Comparison of ENCODE assay signal across 1 cellular context in the genomic region with DNA sequence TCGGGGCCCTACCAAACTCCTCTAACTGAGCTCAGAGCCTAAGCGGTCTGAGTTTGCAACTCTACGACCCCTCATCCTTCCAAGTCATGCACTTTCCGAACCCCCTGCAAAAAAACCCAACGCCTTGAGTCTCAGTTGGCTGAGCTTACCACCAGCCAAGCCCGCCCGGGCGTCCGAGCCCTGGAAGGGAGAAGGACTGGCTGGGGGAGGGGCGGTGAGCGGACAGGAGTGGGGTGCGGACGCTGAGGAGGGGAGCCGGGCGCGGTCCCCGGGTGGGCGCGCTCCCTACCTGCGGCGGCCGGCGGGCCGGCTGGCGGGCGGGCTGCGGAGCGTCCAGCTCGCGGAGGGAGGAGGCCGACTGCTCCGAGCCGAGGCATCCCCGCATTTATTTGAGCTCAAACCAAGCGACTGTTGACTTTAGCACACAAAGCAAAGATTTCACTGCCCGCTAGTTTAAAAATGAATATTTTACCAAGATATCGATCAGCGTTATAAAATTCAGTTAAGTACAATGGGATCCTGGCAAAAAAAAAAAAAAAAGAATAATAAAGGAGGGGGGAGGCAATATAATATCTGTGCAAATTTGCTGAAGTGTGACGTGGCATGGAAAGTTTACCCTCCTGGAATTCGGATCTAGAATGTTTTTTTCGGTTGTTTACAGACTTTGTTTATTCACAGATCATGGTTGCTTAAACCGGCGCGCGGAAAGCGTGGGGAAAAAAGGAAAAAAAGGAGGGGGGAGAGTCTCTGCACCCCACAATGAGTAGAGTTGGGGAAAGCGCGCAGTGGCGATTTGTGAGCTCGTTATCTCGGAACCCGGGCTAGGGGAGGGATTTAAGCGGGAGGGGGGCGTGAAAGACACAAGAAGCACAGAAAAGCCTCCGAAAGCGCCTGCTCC.
A peak's percentile ranks its signal among the peaks of the same experiment; 100 is the strongest.
TF ChIP-seq lines count a peak whose summit lies in the region.

No MANE protein-coding gene starts in this region.

TF ChIP-seq in HepG2, 621 proteins besides CTCF, POLR2A, EP300 and RAD21 (continued from another document and continues in another):
- TF ChIP-seq ZSCAN25 (CRISPR knock-in tag; IDR thresholded peaks at IDR 0.05), result no peak
- TF ChIP-seq SETDB1 (CRISPR knock-in tag; IDR thresholded peaks at IDR 0.05; ENCODE audit: borderline replicate concordance), result no peak
- TF ChIP-seq PITX1 (CRISPR knock-in tag; IDR thresholded peaks at IDR 0.05), result no peak
- TF ChIP-seq ETV5 (CRISPR knock-in tag; IDR thresholded peaks at IDR 0.05; ENCODE audit: borderline replicate concordance), result no peak; the same call in 1 of the 2 replicates
- peak; percentile 30; the same call in 1 of the 2 replicates for TF ChIP-seq ZNF703 (CRISPR knock-in tag; IDR thresholded peaks at IDR 0.05; ENCODE audit: borderline replicate concordance)
- TF ChIP-seq PAX8 (CRISPR knock-in tag; IDR thresholded peaks at IDR 0.05; ENCODE audit: borderline replicate concordance), result no peak; the same call in 1 of the 2 replicates
- TF ChIP-seq ZFYVE20 (CRISPR knock-in tag; IDR thresholded peaks at IDR 0.05; ENCODE audit: borderline replicate concordance, low read depth), result no peak
- TF ChIP-seq AKAP8 (CRISPR knock-in tag; IDR thresholded peaks at IDR 0.05), result no peak
- no peak for TF ChIP-seq SPEN (CRISPR knock-in tag; IDR thresholded peaks at IDR 0.05; ENCODE audit: low read depth)
- TF ChIP-seq, protein P1, sequence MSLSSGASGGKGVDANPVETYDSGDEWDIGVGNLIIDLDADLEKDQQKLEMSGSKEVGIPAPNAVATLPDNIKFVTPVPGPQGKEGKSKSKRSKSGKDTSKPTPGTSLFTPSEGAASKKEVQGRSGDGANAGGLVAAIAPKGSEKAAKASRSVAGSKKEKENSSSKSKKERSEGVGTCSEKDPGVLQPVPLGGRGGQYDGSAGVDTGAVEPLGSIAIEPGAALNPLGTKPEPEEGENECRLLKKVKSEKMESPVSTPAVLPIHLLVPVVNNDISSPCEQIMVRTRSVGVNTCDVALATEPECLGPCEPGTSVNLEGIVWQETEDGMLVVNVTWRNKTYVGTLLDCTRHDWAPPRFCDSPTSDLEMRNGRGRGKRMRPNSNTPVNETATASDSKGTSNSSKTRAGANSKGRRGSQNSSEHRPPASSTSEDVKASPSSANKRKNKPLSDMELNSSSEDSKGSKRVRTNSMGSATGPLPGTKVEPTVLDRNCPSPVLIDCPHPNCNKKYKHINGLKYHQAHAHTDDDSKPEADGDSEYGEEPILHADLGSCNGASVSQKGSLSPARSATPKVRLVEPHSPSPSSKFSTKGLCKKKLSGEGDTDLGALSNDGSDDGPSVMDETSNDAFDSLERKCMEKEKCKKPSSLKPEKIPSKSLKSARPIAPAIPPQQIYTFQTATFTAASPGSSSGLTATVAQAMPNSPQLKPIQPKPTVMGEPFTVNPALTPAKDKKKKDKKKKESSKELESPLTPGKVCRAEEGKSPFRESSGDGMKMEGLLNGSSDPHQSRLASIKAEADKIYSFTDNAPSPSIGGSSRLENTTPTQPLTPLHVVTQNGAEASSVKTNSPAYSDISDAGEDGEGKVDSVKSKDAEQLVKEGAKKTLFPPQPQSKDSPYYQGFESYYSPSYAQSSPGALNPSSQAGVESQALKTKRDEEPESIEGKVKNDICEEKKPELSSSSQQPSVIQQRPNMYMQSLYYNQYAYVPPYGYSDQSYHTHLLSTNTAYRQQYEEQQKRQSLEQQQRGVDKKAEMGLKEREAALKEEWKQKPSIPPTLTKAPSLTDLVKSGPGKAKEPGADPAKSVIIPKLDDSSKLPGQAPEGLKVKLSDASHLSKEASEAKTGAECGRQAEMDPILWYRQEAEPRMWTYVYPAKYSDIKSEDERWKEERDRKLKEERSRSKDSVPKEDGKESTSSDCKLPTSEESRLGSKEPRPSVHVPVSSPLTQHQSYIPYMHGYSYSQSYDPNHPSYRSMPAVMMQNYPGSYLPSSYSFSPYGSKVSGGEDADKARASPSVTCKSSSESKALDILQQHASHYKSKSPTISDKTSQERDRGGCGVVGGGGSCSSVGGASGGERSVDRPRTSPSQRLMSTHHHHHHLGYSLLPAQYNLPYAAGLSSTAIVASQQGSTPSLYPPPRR (CRISPR knock-in tag; IDR thresholded peaks at IDR 0.05; ENCODE audit: borderline replicate concordance), result peak; percentile 65; the same call in 1 of the 2 replicates
- no peak for TF ChIP-seq ZNF468 (CRISPR knock-in tag; IDR thresholded peaks at IDR 0.05)
- TF ChIP-seq MEIS1 (CRISPR knock-in tag; IDR thresholded peaks at IDR 0.05; ENCODE audit: borderline replicate concordance), result no peak
- no peak for TF ChIP-seq RFX3 (CRISPR knock-in tag; IDR thresholded peaks at IDR 0.05)
- no peak for TF ChIP-seq IKZF1 (IDR thresholded peaks at IDR 0.05)
- no peak for TF ChIP-seq PHB2 (IDR thresholded peaks at IDR 0.05; ENCODE audit: partially characterized antibody)
- no peak for TF ChIP-seq ZBTB38 (CRISPR knock-in tag; IDR thresholded peaks at IDR 0.05)
- TF ChIP-seq, protein P2, sequence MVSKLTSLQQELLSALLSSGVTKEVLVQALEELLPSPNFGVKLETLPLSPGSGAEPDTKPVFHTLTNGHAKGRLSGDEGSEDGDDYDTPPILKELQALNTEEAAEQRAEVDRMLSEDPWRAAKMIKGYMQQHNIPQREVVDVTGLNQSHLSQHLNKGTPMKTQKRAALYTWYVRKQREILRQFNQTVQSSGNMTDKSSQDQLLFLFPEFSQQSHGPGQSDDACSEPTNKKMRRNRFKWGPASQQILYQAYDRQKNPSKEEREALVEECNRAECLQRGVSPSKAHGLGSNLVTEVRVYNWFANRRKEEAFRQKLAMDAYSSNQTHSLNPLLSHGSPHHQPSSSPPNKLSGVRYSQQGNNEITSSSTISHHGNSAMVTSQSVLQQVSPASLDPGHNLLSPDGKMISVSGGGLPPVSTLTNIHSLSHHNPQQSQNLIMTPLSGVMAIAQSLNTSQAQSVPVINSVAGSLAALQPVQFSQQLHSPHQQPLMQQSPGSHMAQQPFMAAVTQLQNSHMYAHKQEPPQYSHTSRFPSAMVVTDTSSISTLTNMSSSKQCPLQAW (CRISPR knock-in tag; IDR thresholded peaks at IDR 0.05), result no peak; the same call in none of the 2 replicates
- no peak for TF ChIP-seq REPIN1 (CRISPR knock-in tag; IDR thresholded peaks at IDR 0.05; ENCODE audit: borderline replicate concordance, low read depth)
- no peak for TF ChIP-seq HNRNPUL1 (IDR thresholded peaks at IDR 0.05; ENCODE audit: low read depth, low read length)
- TF ChIP-seq ARID2 (CRISPR knock-in tag; IDR thresholded peaks at IDR 0.05; ENCODE audit: borderline replicate concordance), result no peak
- TF ChIP-seq KDM4B (CRISPR knock-in tag; IDR thresholded peaks at IDR 0.05), result no peak
- no peak for TF ChIP-seq ZNF557 (CRISPR knock-in tag; IDR thresholded peaks at IDR 0.05)
- TF ChIP-seq PHF5A (CRISPR knock-in tag; IDR thresholded peaks at IDR 0.05; ENCODE audit: low read depth, unreplicated experiment), result no peak
- no peak for TF ChIP-seq ZNF337 (CRISPR knock-in tag; IDR thresholded peaks at IDR 0.05; ENCODE audit: borderline replicate concordance, low read depth)
- no peak for TF ChIP-seq ZNF883 (CRISPR knock-in tag; IDR thresholded peaks at IDR 0.05; ENCODE audit: not compliant biosample characterization)
- peak; percentile 65; the same call in 1 of the 2 replicates for TF ChIP-seq KLF6 (CRISPR knock-in tag; IDR thresholded peaks at IDR 0.05)
- no peak for TF ChIP-seq ZHX2 (IDR thresholded peaks at IDR 0.05; ENCODE audit: low read depth)
- TF ChIP-seq ZHX2 (CRISPR knock-in tag; IDR thresholded peaks at IDR 0.05; ENCODE audit: borderline replicate concordance), result peak; percentile 90
- TF ChIP-seq ZNF800 (CRISPR knock-in tag; IDR thresholded peaks at IDR 0.05), result peak; percentile 54; the same call in 1 of the 2 replicates
- TF ChIP-seq ZNF225 (CRISPR knock-in tag; IDR thresholded peaks at IDR 0.05), result no peak
- no peak for TF ChIP-seq ZNF333 (CRISPR knock-in tag; IDR thresholded peaks at IDR 0.05; ENCODE audit: borderline replicate concordance)
- TF ChIP-seq KLF13 (CRISPR knock-in tag; IDR thresholded peaks at IDR 0.05), result 0 out of 2 replicates have a peak, but pooled peaks have one; percentile 17
- TF ChIP-seq, protein P3, sequence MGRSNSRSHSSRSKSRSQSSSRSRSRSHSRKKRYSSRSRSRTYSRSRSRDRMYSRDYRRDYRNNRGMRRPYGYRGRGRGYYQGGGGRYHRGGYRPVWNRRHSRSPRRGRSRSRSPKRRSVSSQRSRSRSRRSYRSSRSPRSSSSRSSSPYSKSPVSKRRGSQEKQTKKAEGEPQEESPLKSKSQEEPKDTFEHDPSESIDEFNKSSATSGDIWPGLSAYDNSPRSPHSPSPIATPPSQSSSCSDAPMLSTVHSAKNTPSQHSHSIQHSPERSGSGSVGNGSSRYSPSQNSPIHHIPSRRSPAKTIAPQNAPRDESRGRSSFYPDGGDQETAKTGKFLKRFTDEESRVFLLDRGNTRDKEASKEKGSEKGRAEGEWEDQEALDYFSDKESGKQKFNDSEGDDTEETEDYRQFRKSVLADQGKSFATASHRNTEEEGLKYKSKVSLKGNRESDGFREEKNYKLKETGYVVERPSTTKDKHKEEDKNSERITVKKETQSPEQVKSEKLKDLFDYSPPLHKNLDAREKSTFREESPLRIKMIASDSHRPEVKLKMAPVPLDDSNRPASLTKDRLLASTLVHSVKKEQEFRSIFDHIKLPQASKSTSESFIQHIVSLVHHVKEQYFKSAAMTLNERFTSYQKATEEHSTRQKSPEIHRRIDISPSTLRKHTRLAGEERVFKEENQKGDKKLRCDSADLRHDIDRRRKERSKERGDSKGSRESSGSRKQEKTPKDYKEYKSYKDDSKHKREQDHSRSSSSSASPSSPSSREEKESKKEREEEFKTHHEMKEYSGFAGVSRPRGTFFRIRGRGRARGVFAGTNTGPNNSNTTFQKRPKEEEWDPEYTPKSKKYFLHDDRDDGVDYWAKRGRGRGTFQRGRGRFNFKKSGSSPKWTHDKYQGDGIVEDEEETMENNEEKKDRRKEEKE (IDR thresholded peaks at IDR 0.05), result no peak
- TF ChIP-seq FOSL2 (CRISPR knock-in tag; IDR thresholded peaks at IDR 0.05), result peak; percentile 64
- TF ChIP-seq, protein P4, sequence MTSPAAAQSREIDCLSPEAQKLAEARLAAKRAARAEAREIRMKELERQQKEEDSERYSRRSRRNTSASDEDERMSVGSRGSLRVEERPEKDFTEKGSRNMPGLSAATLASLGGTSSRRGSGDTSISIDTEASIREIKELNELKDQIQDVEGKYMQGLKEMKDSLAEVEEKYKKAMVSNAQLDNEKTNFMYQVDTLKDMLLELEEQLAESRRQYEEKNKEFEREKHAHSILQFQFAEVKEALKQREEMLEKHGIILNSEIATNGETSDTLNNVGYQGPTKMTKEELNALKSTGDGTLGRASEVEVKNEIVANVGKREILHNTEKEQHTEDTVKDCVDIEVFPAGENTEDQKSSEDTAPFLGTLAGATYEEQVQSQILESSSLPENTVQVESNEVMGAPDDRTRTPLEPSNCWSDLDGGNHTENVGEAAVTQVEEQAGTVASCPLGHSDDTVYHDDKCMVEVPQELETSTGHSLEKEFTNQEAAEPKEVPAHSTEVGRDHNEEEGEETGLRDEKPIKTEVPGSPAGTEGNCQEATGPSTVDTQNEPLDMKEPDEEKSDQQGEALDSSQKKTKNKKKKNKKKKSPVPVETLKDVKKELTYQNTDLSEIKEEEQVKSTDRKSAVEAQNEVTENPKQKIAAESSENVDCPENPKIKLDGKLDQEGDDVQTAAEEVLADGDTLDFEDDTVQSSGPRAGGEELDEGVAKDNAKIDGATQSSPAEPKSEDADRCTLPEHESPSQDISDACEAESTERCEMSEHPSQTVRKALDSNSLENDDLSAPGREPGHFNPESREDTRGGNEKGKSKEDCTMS (CRISPR knock-in tag; conservative IDR thresholded peaks at IDR 0.05), result no peak
- TF ChIP-seq TBL1XR1 (IDR thresholded peaks at IDR 0.05; ENCODE audit: borderline replicate concordance, low read length, partially characterized antibody), result peak; percentile 32
- no peak; the same call in 1 of the 2 replicates for TF ChIP-seq KDM6A (CRISPR knock-in tag; IDR thresholded peaks at IDR 0.05; ENCODE audit: low read depth)
- TF ChIP-seq TEAD2 (CRISPR knock-in tag; IDR thresholded peaks at IDR 0.05), result no peak
